Comparison of ENCODE assay signal across 23 cellular contexts in the genomic region with DNA sequence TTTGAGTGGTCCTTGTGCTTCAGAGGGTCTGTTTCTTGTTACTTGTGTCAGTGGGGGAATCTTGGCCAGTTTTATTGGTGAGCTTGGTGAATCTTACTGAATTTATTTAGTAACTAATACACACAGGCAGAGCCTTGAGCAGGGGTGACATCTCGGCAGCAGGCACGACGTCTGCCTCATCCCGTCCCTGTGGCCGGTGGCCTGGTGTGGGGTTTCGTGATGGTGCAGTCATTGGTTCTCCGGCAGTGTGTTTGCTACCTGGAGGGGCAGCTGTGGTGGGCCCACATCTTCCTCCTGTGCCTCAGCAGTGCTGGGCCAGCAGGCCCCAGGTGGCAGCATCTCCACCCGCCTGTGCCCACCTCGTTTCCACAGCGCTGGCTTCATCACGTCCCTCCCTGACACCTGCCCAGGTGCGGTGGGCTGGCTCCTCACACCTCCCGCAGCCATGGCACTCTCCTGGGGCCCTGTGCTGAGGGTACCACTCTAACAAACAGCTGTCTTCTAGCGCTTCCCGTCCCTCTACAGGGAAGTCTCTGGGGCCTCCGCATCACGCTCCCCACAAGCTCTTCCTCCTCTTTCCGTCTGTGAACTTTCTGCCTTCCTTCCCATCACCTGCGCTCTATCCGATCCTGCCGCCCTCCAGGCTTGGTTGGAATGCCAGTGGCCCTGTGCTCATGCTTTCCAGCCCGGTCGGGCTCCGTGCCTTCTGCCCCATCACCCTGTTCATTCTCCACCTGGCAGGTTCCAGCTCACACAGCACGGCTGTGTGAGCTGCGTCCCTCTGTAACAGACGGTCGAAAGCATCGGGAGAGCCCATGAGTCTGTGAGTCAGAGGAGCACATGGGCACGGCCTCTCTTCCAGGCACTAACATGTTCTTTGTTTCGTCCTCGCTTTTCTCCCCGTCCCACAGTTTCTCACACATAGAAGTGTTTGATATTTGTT.
DNase-seq lines count a peak whose midpoint lies in the region; ATAC-seq lines count a peak whose summit lies in the region.
"Had no signal": no experiment of that assay in that cellular context is flagged by ENCODE, and none has a peak within 500 bp of the region (broad histone marks: within the 10 kb centered on the region; RNA-seq: fewer than 3 reads in every experiment).

No MANE protein-coding gene starts in this region.

- H2BK5ac ChIP-seq in neuronal stem cell (ENCODE audit: low read length): no peak overlapping the region

- no peak overlapping the region for H4K8ac ChIP-seq in neuronal stem cell (ENCODE audit: low read depth, low read length)

- H3K27ac Mint-ChIP-seq in central memory CD8-positive, alpha-beta T cell (ENCODE audit: low read depth): peak overlapping the region; percentile 41
- H3K27ac Mint-ChIP-seq: activated CD4-positive, alpha-beta T cell treated with anti-CD3 and anti-CD28 coated beads for 36 hours; activated CD8-positive, alpha-beta memory T cell treated with anti-CD3 and anti-CD28 coated beads, Interleukin-2, amount 10 ng/mL, durations not matched to agents 7 days and 5 days; HFFc6; type B pancreatic cell had no signal

- H3K4me2 ChIP-seq in BLaER1 (peak overlapping the region; percentile 51), neuronal stem cell (ENCODE audit: insufficient read depth, low read length, poor library complexity, severe bottlenecking) (no peak overlapping the region)
- H3K4me2 ChIP-seq: smooth muscle cell had no signal

- no peak overlapping the region for H3K4me3 Mint-ChIP-seq in central memory CD8-positive, alpha-beta T cell
- H3K4me3 Mint-ChIP-seq: activated CD4-positive, alpha-beta T cell treated with anti-CD3 and anti-CD28 coated beads for 36 hours; activated CD8-positive, alpha-beta memory T cell treated with anti-CD3 and anti-CD28 coated beads, Interleukin-2, amount 10 ng/mL, durations not matched to agents 7 days and 5 days; HFFc6; naive thymus-derived CD4-positive, alpha-beta T cell; type B pancreatic cell had no signal

- peak overlapping the region; percentile 62 for H3K23ac ChIP-seq in neuronal stem cell (ENCODE audit: low read depth, low read length, poor library complexity)

- H3K27ac ChIP-seq in BLaER1: no peak overlapping the region
- H3K27ac ChIP-seq in neuronal stem cell (replicated peaks; ENCODE audit: low read length): no peak overlapping the region
- H3K27ac ChIP-seq: cardiac muscle cell, gastroesophageal sphincter, psoas muscle had no signal

- no peaks in the 10 kb centered on the region for H3K79me1 ChIP-seq in neuronal stem cell (ENCODE audit: low read depth, low read length)

- H3K4me1 Mint-ChIP-seq in central memory CD8-positive, alpha-beta T cell: peaks cover 72% of the 10 kb centered on the region

- no peak overlapping the region for H2BK15ac ChIP-seq in neuronal stem cell (ENCODE audit: low read length)

- no peak overlapping the region for H3K14ac ChIP-seq in neuronal stem cell (ENCODE audit: low read length)

- no peaks in the 10 kb centered on the region for H3K9me3 Mint-ChIP-seq in central memory CD8-positive, alpha-beta T cell
- H3K9me3 Mint-ChIP-seq: HFFc6, type B pancreatic cell had no signal

- H3K27me3 ChIP-seq in BLaER1 (no peaks in the 10 kb centered on the region), neuronal stem cell (ENCODE audit: control insufficient read depth in 3 of 3, insufficient read depth in 3 of 3, low read depth in 1 of 3, low read length in 3 of 3) (no peaks in the 10 kb centered on the region)
- H3K27me3 ChIP-seq: gastroesophageal sphincter had no signal

- WGBS in neuronal stem cell (ENCODE audit: extremely low coverage in 2 of 2, insufficient read length in 2 of 2, insufficient replicate concordance in 1 of 2), 2 donors: no CpG with 5 or more reads among the region's 33 CpGs

- peaks cover 58% of the 10 kb centered on the region for H3K4me1 ChIP-seq in BLaER1
- H3K4me1 ChIP-seq in neuronal stem cell (ENCODE audit: control insufficient read depth in 2 of 2, insufficient read depth in 1 of 2, low read depth in 1 of 2, low read length in 2 of 2): peaks cover 0 to 4% of the 10 kb centered on the region in 2 donors
- H3K4me1 ChIP-seq: psoas muscle had no signal

- H2AK5ac ChIP-seq in neuronal stem cell (ENCODE audit: low read depth, low read length): no peak overlapping the region

- H2AFZ ChIP-seq in neuronal stem cell (ENCODE audit: low read length): no peak overlapping the region

- no peaks in the 10 kb centered on the region for H3K27me3 Mint-ChIP-seq in central memory CD8-positive, alpha-beta T cell
- H3K27me3 Mint-ChIP-seq: activated CD4-positive, alpha-beta T cell treated with anti-CD3 and anti-CD28 coated beads for 36 hours; activated CD8-positive, alpha-beta memory T cell treated with anti-CD3 and anti-CD28 coated beads, Interleukin-2, amount 10 ng/mL, durations not matched to agents 7 days and 5 days; naive thymus-derived CD4-positive, alpha-beta T cell; type B pancreatic cell had no signal

- DNase-seq in GM04503 (ENCODE audit: low read depth): peak; percentile 11
- DNase-seq in central memory CD8-positive, alpha-beta T cell (ENCODE audit: low spot score in 2 of 2): no peak
- DNase-seq in neuronal stem cell (ENCODE audit: low spot score): no peak
- no peak for DNase-seq in COR-L47 (lab: John Stamatoyannopoulos, UW)
- DNase-seq in central memory CD4-positive, alpha-beta T cell: no peak
- DNase-seq: activated CD4-positive, alpha-beta T cell treated with anti-CD3 and anti-CD28 coated beads for 36 hours; activated CD8-positive, alpha-beta memory T cell treated with anti-CD3 and anti-CD28 coated beads, Interleukin-2, amount 10 ng/mL, durations not matched to agents 7 days and 5 days; erythroblast; HFFc6; mesendoderm; naive thymus-derived CD4-positive, alpha-beta T cell; NCI-H1092; NCI-H2081 treated with DMSO at 0.1 percent for 48 hours; NCI-H526 treated with DMSO at 0.1 percent for 48 hours; stimulated activated CD4-positive, alpha-beta T cell treated with anti-CD3 and anti-CD28 coated beads, Interleukin-4, amount 100 ng/mL, for 24 hours had no signal

- no peaks in the 10 kb centered on the region; the same call in 1 of the 2 replicates for H3K36me3 ChIP-seq in BLaER1
- no peaks in the 10 kb centered on the region for H3K36me3 ChIP-seq in neuronal stem cell (replicated peaks in 1 of 2; ENCODE audit: control insufficient read depth in 2 of 2, insufficient read depth in 2 of 2, low read length in 2 of 2)
- H3K36me3 ChIP-seq: cardiac muscle cell, gastroesophageal sphincter had no signal

- H3K9me3 ChIP-seq in BLaER1: no peaks in the 10 kb centered on the region
- no peaks in the 10 kb centered on the region for H3K9me3 ChIP-seq in neuronal stem cell (replicated peaks in 1 of 2; ENCODE audit: control insufficient read depth in 2 of 2, insufficient read depth in 1 of 2, low read depth in 1 of 2, low read length in 2 of 2)
- H3K9me3 ChIP-seq: gastroesophageal sphincter, psoas muscle had no signal

- H2BK12ac ChIP-seq in neuronal stem cell (ENCODE audit: low read length): no peak overlapping the region

- H4K20me1 ChIP-seq in BLaER1: peaks cover 100% of the 10 kb centered on the region

- no peak overlapping the region for H3K4me3 ChIP-seq in BLaER1
- no peak overlapping the region for H3K4me3 ChIP-seq in neuronal stem cell (ENCODE audit: low read length in 2 of 2)
- H3K4me3 ChIP-seq: cardiac muscle cell, gastroesophageal sphincter, psoas muscle, smooth muscle cell had no signal

- H3K36me3 Mint-ChIP-seq in central memory CD8-positive, alpha-beta T cell (ENCODE audit: insufficient read depth): peaks cover 5% of the 10 kb centered on the region
- H3K36me3 Mint-ChIP-seq: activated CD8-positive, alpha-beta memory T cell treated with anti-CD3 and anti-CD28 coated beads, Interleukin-2, amount 10 ng/mL, durations not matched to agents 7 days and 5 days; type B pancreatic cell had no signal

- no peak overlapping the region for H3K9ac ChIP-seq in BLaER1
- peak overlapping the region; percentile 14 for H3K9ac ChIP-seq in neuronal stem cell (ENCODE audit: low read depth, low read length, poor library complexity)

- H3K18ac ChIP-seq in neuronal stem cell (ENCODE audit: low read length): peak overlapping the region; percentile 59

- no peak overlapping the region for H2BK120ac ChIP-seq in neuronal stem cell (ENCODE audit: low read depth, low read length)

- no peak for ATAC-seq in central memory CD8-positive, alpha-beta T cell (replicated peaks; ENCODE audit: extremely low read depth, poor library complexity, severe bottlenecking)
- ATAC-seq in GM21360 (IDR thresholded peaks at IDR 0.05; ENCODE audit: unreplicated experiment): no peak
- ATAC-seq in GM21737 (IDR thresholded peaks at IDR 0.05; ENCODE audit: unreplicated experiment): no peak
- ATAC-seq: activated CD4-positive, alpha-beta T cell treated with anti-CD3 and anti-CD28 coated beads for 36 hours; activated CD8-positive, alpha-beta memory T cell treated with anti-CD3 and anti-CD28 coated beads, Interleukin-2, amount 10 ng/mL, durations not matched to agents 7 days and 5 days; gastroesophageal sphincter; naive thymus-derived CD4-positive, alpha-beta T cell; psoas muscle had no signal

- H3K4ac ChIP-seq in neuronal stem cell (ENCODE audit: low read length): no peak overlapping the region

- peak overlapping the region; percentile 35 for H4K91ac ChIP-seq in neuronal stem cell (ENCODE audit: low read depth, low read length, poor library complexity)
